26 cellular contexts compared by ENCODE assay signal in the genomic region with DNA sequence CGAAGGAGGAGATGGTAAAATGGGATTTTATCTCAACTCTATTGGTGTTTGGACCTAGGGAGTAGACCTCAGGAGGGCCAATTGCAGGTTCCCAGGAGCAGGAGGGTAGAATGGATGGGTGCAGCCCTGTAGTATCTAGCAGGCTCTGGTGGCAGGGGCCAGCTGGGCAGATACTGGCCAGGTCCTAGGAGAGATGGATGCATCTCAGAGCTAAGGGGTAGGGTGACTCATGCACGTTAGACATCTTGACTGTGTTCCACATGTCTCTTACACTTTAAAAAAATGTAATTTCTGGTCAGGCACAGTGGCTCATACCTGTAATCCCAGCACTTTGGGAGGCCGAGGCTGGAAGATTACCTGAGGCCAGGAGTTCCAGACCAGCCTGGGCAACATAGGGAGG. TPM values are rescaled to one million over a fixed set of nuclear protein-coding genes. Genes with fewer than 3 reads are reported as not detected.
A peak's percentile ranks its signal among the peaks of the same experiment; 100 is the strongest.
DNase-seq lines count a peak whose midpoint lies in the region; ATAC-seq and TF ChIP-seq lines count a peak whose summit lies in the region.
"Had no signal": no experiment of that assay in that cellular context is flagged by ENCODE, and none has a peak within 500 bp of the region (broad histone marks: within the 10 kb centered on the region; RNA-seq: fewer than 3 reads in every experiment).

No MANE protein-coding gene starts in this region.

- ATAC-seq in left cardiac atrium (no peak), left ventricle myocardium superior (no peak), RWPE2 (ENCODE audit: low read depth) (no peak)

- TF ChIP-seq CTCF in CD14-positive monocyte (IDR thresholded peaks at IDR 0.05) (no peak), RWPE2 (IDR thresholded peaks at IDR 0.05; ENCODE audit: poor library complexity, severe bottlenecking) (no peak), sigmoid colon (IDR thresholded peaks at IDR 0.05) (no peak)

- H3K4me1 ChIP-seq in RWPE2 (ENCODE audit: insufficient read depth, poor library complexity, severe bottlenecking), result no peaks in the 10 kb centered on the region
- no peaks in the 10 kb centered on the region for H3K4me1 ChIP-seq in sigmoid colon
- H3K4me1 ChIP-seq: BLaER1 treated with 17β-estradiol and CSF1 and Interleukin-3, amounts not matched to agents 10 nM and 100 nM had no signal

- TF ChIP-seq POLR2A in sigmoid colon (IDR thresholded peaks at IDR 0.05), result no peak

- no peak overlapping the region for H3K27ac Mint-ChIP-seq in CD14-positive monocyte
- H3K27ac Mint-ChIP-seq: B cell; CD4-positive, alpha-beta memory T cell; CD4-positive, CD25-positive, alpha-beta regulatory T cell; CD8-positive, alpha-beta memory T cell had no signal

- no peak overlapping the region for H3K4me3 ChIP-seq in RWPE2 (ENCODE audit: severe bottlenecking)
- H3K4me3 ChIP-seq in sigmoid colon, result no peak overlapping the region
- H3K4me3 ChIP-seq: BLaER1 treated with 17β-estradiol and CSF1 and Interleukin-3, amounts not matched to agents 10 nM and 100 nM had no signal

- H3K9me3 Mint-ChIP-seq in CD14-positive monocyte, result peaks cover 0 to 8% (median 4%) of the 10 kb centered on the region in 7 donors

- no peaks in the 10 kb centered on the region for H3K4me1 Mint-ChIP-seq in CD14-positive monocyte
- H3K4me1 Mint-ChIP-seq: B cell; CD4-positive, alpha-beta memory T cell; CD4-positive, CD25-positive, alpha-beta regulatory T cell; CD8-positive, alpha-beta memory T cell had no signal

- peak; percentile 4 for DNase-seq in left cardiac atrium
- no peak for DNase-seq in left ventricle myocardium superior
- peak; percentile 18 for DNase-seq in CD14-positive monocyte (ENCODE audit: low spot score)
- DNase-seq in RWPE2 (ENCODE audit: low spot score), result peak; percentile 41
- peak; percentile 3 for DNase-seq in sigmoid colon
- no peak for DNase-seq in mucosa of gallbladder (ENCODE audit: low spot score)
- no peak for DNase-seq in GM03348 (ENCODE audit: low spot score)
- DNase-seq in AG20443 (ENCODE audit: low spot score), result no peak
- DNase-seq: 8988T; ACHN; AML-193; CD4-positive, alpha-beta memory T cell; CD4-positive, CD25-positive, alpha-beta regulatory T cell; CD8-positive, alpha-beta memory T cell; COR-L47; DMS 273 treated with DMSO at 0.1 percent for 48 hours; DMS153; DMS53; DMS79; DND-41; EL; GDM1 had no signal

- 70 to 87% methylated on average over 3 of the region's 3 CpGs for WGBS in sigmoid colon, 2 donors

- no peak overlapping the region for H3K4me3 Mint-ChIP-seq in CD14-positive monocyte
- H3K4me3 Mint-ChIP-seq: B cell; CD4-positive, alpha-beta memory T cell; CD4-positive, CD25-positive, alpha-beta regulatory T cell; CD8-positive, alpha-beta memory T cell had no signal

- H3K36me3 ChIP-seq in RWPE2 (ENCODE audit: low read depth), result no peaks in the 10 kb centered on the region
- H3K36me3 ChIP-seq in sigmoid colon, result no peaks in the 10 kb centered on the region
- H3K36me3 ChIP-seq: BLaER1 treated with 17β-estradiol and CSF1 and Interleukin-3, amounts not matched to agents 10 nM and 100 nM had no signal

- intact Hi-C loops in left cardiac atrium (cut with DNase I) (no loop called here), left ventricle myocardium superior (cut with micrococcal nuclease) (no loop called here), CD14-positive monocyte (cut with micrococcal nuclease) (no loop called here), sigmoid colon (cut with DNase I) (no loop called here)

- H3K36me3 Mint-ChIP-seq in CD14-positive monocyte, result no peaks in the 10 kb centered on the region
- H3K36me3 Mint-ChIP-seq: CD4-positive, CD25-positive, alpha-beta regulatory T cell had no signal

- H3K9me3 ChIP-seq in RWPE2 (ENCODE audit: severe bottlenecking), result peaks cover 4% of the 10 kb centered on the region
- H3K9me3 ChIP-seq in sigmoid colon, result peaks cover 0 to 5% (median 0%) of the 10 kb centered on the region in 4 donors

- H3K27ac ChIP-seq in RWPE2 (ENCODE audit: poor library complexity, severe bottlenecking) (no peak overlapping the region), sigmoid colon (no peak overlapping the region)
- H3K27ac ChIP-seq: BLaER1 treated with 17β-estradiol and CSF1 and Interleukin-3, amounts not matched to agents 10 nM and 100 nM; C4-2B had no signal

- H3K27me3 ChIP-seq in RWPE2 (ENCODE audit: insufficient read depth, poor library complexity, severe bottlenecking), result peaks cover 8% of the 10 kb centered on the region
- no peaks in the 10 kb centered on the region for H3K27me3 ChIP-seq in sigmoid colon
- H3K27me3 ChIP-seq: BLaER1 treated with 17β-estradiol and CSF1 and Interleukin-3, amounts not matched to agents 10 nM and 100 nM had no signal

- TF ChIP-seq EP300 in sigmoid colon (IDR thresholded peaks at IDR 0.05), result no peak

- H3K27me3 Mint-ChIP-seq in CD14-positive monocyte (ENCODE audit: low read depth in 3 of 3), result peaks cover 11 to 16% (median 11%) of the 10 kb centered on the region in 3 donors

RNA-seq across cellular contexts. Expression of a gene that starts 22.4 kb away (rescaled TPM):
- total RNA-seq in left cardiac atrium (under 1 TPM; 0.09 to 0.13 TPM), left ventricle myocardium superior (not detected), sigmoid colon (under 1 TPM in 2 of 4 donors, not detected in 2; under 0.01 to 0.28 TPM), mucosa of gallbladder (0.23 TPM)
- polyA plus RNA-seq in CD14-positive monocyte (not detected), sigmoid colon (under 1 TPM in 1 of 3 donors, not detected in 2; 0.10 TPM)
- total RNA-seq: CD4-positive, alpha-beta memory T cell; CD4-positive, CD25-positive, alpha-beta regulatory T cell; CD8-positive, alpha-beta memory T cell had no signal
- polyA plus RNA-seq: AG04450; CD4-positive, alpha-beta memory T cell; CD4-positive, CD25-positive, alpha-beta regulatory T cell had no signal

Comparison
In these comparisons a context has a peak if more than half of its experiments do, and no peak if none do; other contexts are left out.
1. DNase-seq: peak in left cardiac atrium (single experiment), CD14-positive monocyte (single experiment), RWPE2 (single experiment) and sigmoid colon (single experiment); none in left ventricle myocardium superior (single experiment), mucosa of gallbladder (single experiment), GM03348 (single experiment) and AG20443 (single experiment).